ENCODE assay signal across 9 cellular contexts in the genomic region with DNA sequence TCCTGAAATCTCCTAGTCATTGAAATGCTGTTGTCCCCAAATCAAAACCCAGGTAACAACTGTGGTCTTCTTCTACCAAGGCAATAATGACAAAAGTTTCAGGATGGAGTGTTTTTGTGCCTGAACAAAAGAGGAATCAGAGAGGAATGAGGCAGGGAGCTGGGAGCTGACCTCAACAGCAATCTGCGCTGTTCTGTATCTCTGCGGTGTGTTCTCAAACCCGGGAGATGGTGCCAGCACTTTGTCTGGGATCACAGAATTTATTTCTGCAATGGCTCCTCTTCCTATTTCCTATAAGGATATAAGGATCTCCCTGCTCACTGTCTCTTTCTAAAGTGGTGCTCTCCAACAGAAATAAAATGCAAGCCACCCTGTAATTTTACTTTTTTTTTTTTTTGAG. TPM values are rescaled to one million over a fixed set of nuclear protein-coding genes. Genes with fewer than 3 reads are reported as not detected.
DNase-seq lines count a peak whose midpoint lies in the region; ATAC-seq, FAIRE-seq and TF ChIP-seq lines count a peak whose summit lies in the region.
"Had no signal": no experiment of that assay in that cellular context is flagged by ENCODE, and none has a peak within 500 bp of the region (broad histone marks: within the 10 kb centered on the region; RNA-seq: fewer than 3 reads in every experiment).

No MANE protein-coding gene starts in this region.

- TF ChIP-seq CTCF in Calu3 (IDR thresholded peaks at IDR 0.05; ENCODE audit: unreplicated experiment) (no peak), heart right ventricle (IDR thresholded peaks at IDR 0.05) (no peak), sigmoid colon (IDR thresholded peaks at IDR 0.05) (no peak)

- peaks cover 0 to 27% (median 0%) of the 10 kb centered on the region in 7 donors for H3K27me3 ChIP-seq in heart right ventricle
- no peaks in the 10 kb centered on the region for H3K27me3 ChIP-seq in sigmoid colon

- H3K9me3 ChIP-seq in heart right ventricle: no peaks in the 10 kb centered on the region
- no peaks in the 10 kb centered on the region for H3K9me3 ChIP-seq in sigmoid colon

- H3K4me1 ChIP-seq in heart right ventricle (peaks cover 0 to 48% (median 18%) of the 10 kb centered on the region in 9 donors), sigmoid colon (peaks cover 0 to 52% (median 44%) of the 10 kb centered on the region in 4 donors)

- peak overlapping the region; percentile 65 for H3K4me3 Mint-ChIP-seq in Calu3 (ENCODE audit: low read depth, unreplicated experiment)
- H3K4me3 Mint-ChIP-seq: memory B cell had no signal

- WGBS in heart right ventricle, 2 donors: 36 to 52% methylated on average over 3 of the region's 3 CpGs
- 51 to 54% methylated on average over 3 of the region's 3 CpGs for WGBS in sigmoid colon, 2 donors

- DNase-seq in Calu3 (no peak), heart right ventricle (no peak), sigmoid colon (no peak), GM12891 (ENCODE audit: insufficient read length, low spot score) (no peak), NCI-H1048 (lab: John Stamatoyannopoulos, UW) (no peak), UCSD-AML1 (lab: John Stamatoyannopoulos, UW; ENCODE audit: unreplicated experiment) (no peak), urothelium cell line (ENCODE audit: low spot score) (no peak)

- FAIRE-seq in GM12891 (lab: Jason Lieb, UNC) (no peak), urothelium cell line (lab: Jason Lieb, UNC) (no peak)

- H3K36me3 ChIP-seq in heart right ventricle (no peaks in the 10 kb centered on the region), sigmoid colon (no peaks in the 10 kb centered on the region)

- CTCF ChIA-PET in Calu3 (lab: Charles Lee): no interaction called here

- TF ChIP-seq POLR2A in sigmoid colon (IDR thresholded peaks at IDR 0.05) (no peak), GM12891 (IDR thresholded peaks at IDR 0.05; ENCODE audit: low read depth, low read length) (no peak)

- BruUV-seq in Calu3 (replicated peaks; lab: Mats Ljungman, UMichigan): no TSS peak

- intact Hi-C loops in Calu3 (cut with micrococcal nuclease; ENCODE audit: unreplicated experiment): no loop called here
- intact Hi-C loops in heart right ventricle (cut with DNase I): loop anchor here in 1 of 10 donors (10.0 kb wide), 1 partner anchor 54 kb away; no protein-coding TSS in a partner anchor
- intact Hi-C loops in sigmoid colon (cut with DNase I): no loop called here

- no peaks in the 10 kb centered on the region for H3K9me3 Mint-ChIP-seq in Calu3 (ENCODE audit: low read depth, unreplicated experiment)
- H3K9me3 Mint-ChIP-seq: memory B cell had no signal

- H3K4me1 Mint-ChIP-seq in Calu3 (ENCODE audit: low read depth, unreplicated experiment): peaks cover 14% of the 10 kb centered on the region
- H3K4me1 Mint-ChIP-seq: memory B cell had no signal

- peaks cover 54% of the 10 kb centered on the region for H3K27me3 Mint-ChIP-seq in Calu3 (ENCODE audit: unreplicated experiment)

- H3K27ac Mint-ChIP-seq in Calu3 (ENCODE audit: unreplicated experiment): no peak overlapping the region
- H3K27ac Mint-ChIP-seq: memory B cell had no signal

- ATAC-seq in SK-N-SH treated with all-trans-retinoic acid at 6 μM for 48 hours: peak; percentile 11
- peak in 2 of 8 donors; percentile 5 to 33 for ATAC-seq in heart right ventricle

- no peak for TF ChIP-seq EP300 in sigmoid colon (IDR thresholded peaks at IDR 0.05)

- H3K4me3 ChIP-seq in heart right ventricle (peak overlapping the region in 9 of 10 donors; percentile 17 to 60 (median 51)), sigmoid colon (peak overlapping the region; percentile 31 to 55 (median 54))

- no peaks in the 10 kb centered on the region for H3K36me3 Mint-ChIP-seq in Calu3 (ENCODE audit: insufficient read depth, unreplicated experiment)
- H3K36me3 Mint-ChIP-seq: memory B cell had no signal

- peak overlapping the region in 7 of 10 donors; percentile 36 to 73 (median 62) for H3K27ac ChIP-seq in heart right ventricle
- H3K27ac ChIP-seq in sigmoid colon: peak overlapping the region; percentile 80 to 86 (median 83)

TF ChIP-seq in SK-N-SH treated with all-trans-retinoic acid at 6 μM for 48 hours, 23 proteins besides CTCF, POLR2A, EP300 and RAD21:
- TF ChIP-seq ZFP30 (CRISPR knock-in tag; IDR thresholded peaks at IDR 0.05) (no peak), TCF4 (CRISPR knock-in tag; IDR thresholded peaks at IDR 0.05; ENCODE audit: borderline replicate concordance) (no peak)
TF ChIP-seq in SK-N-SH treated with all-trans-retinoic acid at 6 μM for 48 hours: peak in this region for 0.

TF ChIP-seq in GM12891, 5 proteins besides CTCF, POLR2A, EP300 and RAD21:
- TF ChIP-seq PAX5 (IDR thresholded peaks at IDR 0.05; ENCODE audit: insufficient read depth, low read length, severe bottlenecking) (no peak), POLR2AphosphoS5 (IDR thresholded peaks at IDR 0.05; ENCODE audit: low read depth, low read length) (no peak), SPI1 (IDR thresholded peaks at IDR 0.05; ENCODE audit: low read depth, low read length) (no peak), TAF1 (IDR thresholded peaks at IDR 0.05; ENCODE audit: low read depth, low read length) (no peak), POU2F2 (IDR thresholded peaks at IDR 0.05; ENCODE audit: low read depth, low read length) (no peak)

RNA-seq across cellular contexts. Expression of a gene that starts 0.4 kb away (rescaled TPM):
- total RNA-seq in Calu3 (2022) (not detected in 2 replicates), heart right ventricle (10 to 100 TPM in 2 of 10 donors, 1 to 10 TPM in 8; 3.5 to 16.0 (median 7.8) TPM), sigmoid colon (10 to 100 TPM; 12.5 to 53.2 (median 17.7) TPM)
- polyA plus RNA-seq in heart right ventricle (10 to 100 TPM in 1 of 2 donors, 1 to 10 TPM in 1; 3.8 to 10.2 TPM), sigmoid colon (1 to 10 TPM; 1.6 to 6.4 (median 4.2) TPM)
- polyA plus RNA-seq in GM12891 (2012; ENCODE audit: low read depth, missing spikeins): 0.23 TPM

RNA-seq across cellular contexts. Expression of a gene that starts 13.9 kb away (rescaled TPM):
- 7.8 and 9.4 TPM in 2 replicates for total RNA-seq in Calu3 (2022)
- total RNA-seq in heart right ventricle: 10 to 100 TPM in 9 of 10 donors, 1 to 10 TPM in 1; 8.6 to 13.6 (median 11.3) TPM
- polyA plus RNA-seq in heart right ventricle: 10 to 100 TPM in 1 of 2 donors, 1 to 10 TPM in 1; 5.1 to 10.2 TPM
- total RNA-seq in sigmoid colon: 10 to 100 TPM; 35.7 to 53.6 (median 47.1) TPM
- polyA plus RNA-seq in sigmoid colon: 1 to 10 TPM; 4.9 to 5.6 (median 5.4) TPM
- 4.2 TPM for polyA plus RNA-seq in GM12891 (2012; ENCODE audit: low read depth, missing spikeins)
